ENCODE assay signal across 24 cellular contexts in genomic region chr7:50957427-50957826, GRCh38.
DNase-seq lines count a peak whose midpoint lies in the region; ATAC-seq and TF ChIP-seq lines count a peak whose summit lies in the region.
"Had no signal": no experiment of that assay in that cellular context is flagged by ENCODE, and none has a peak within 500 bp of the region (broad histone marks: within the 10 kb centered on the region; RNA-seq: fewer than 3 reads in every experiment).

No MANE protein-coding gene starts in this region.

- H3K27ac Mint-ChIP-seq in type B pancreatic cell: peak overlapping the region; percentile 31
- H3K27ac Mint-ChIP-seq: activated naive CD8-positive, alpha-beta T cell treated with anti-CD3 and anti-CD28 coated beads for 36 hours; natural killer cell treated with Interleukin-12 subunit alpha and Interleukin-12 subunit beta and Interleukin-15 and Interleukin-18, amount 100 ng/mL, for 72 hours; T-helper 1 cell treated with Interleukin-12 subunit alpha and Interleukin-12 subunit beta and Interleukin-4 antibody, amounts not matched to agents 30 μg/mL and 1 μg/mL, for 36 hours had no signal

- TF ChIP-seq EP300 in esophagus muscularis mucosa (IDR thresholded peaks at IDR 0.05): no peak

- peak overlapping the region; percentile 42 for H3K27ac ChIP-seq in left ventricle myocardium inferior (replicated peaks)
- no peak overlapping the region for H3K27ac ChIP-seq in esophagus muscularis mucosa (replicated peaks in 1 of 4)
- no peak overlapping the region for H3K27ac ChIP-seq in vagina
- H3K27ac ChIP-seq: ascending aorta, lower lobe of right lung, skin epidermis, stomach, tibial nerve had no signal

- WGBS in esophagus muscularis mucosa: 52% methylated on average over 6 of the region's 6 CpGs

- intact Hi-C loops in left ventricle myocardium inferior (cut with micrococcal nuclease) (loop anchor here (10.0 kb wide), 1 partner anchor 163 kb away; no protein-coding TSS in a partner anchor), cardiac septum (cut with DNase I) (loop anchor here (10.0 kb wide), 1 partner anchor 107 kb away; no protein-coding TSS in a partner anchor), esophagus muscularis mucosa (cut with DNase I) (no loop called here), vagina (cut with DNase I) (no loop called here)

- H3K4me3 Mint-ChIP-seq in type B pancreatic cell: no peak overlapping the region
- H3K4me3 Mint-ChIP-seq: activated naive CD8-positive, alpha-beta T cell treated with anti-CD3 and anti-CD28 coated beads for 36 hours; natural killer cell treated with Interleukin-12 subunit alpha and Interleukin-12 subunit beta and Interleukin-15 and Interleukin-18, amount 100 ng/mL, for 72 hours; T-helper 1 cell treated with Interleukin-12 subunit alpha and Interleukin-12 subunit beta and Interleukin-4 antibody, amounts not matched to agents 30 μg/mL and 1 μg/mL, for 36 hours had no signal

- no peaks in the 10 kb centered on the region for H3K36me3 ChIP-seq in left ventricle myocardium inferior
- no peaks in the 10 kb centered on the region for H3K36me3 ChIP-seq in esophagus muscularis mucosa
- no peaks in the 10 kb centered on the region for H3K36me3 ChIP-seq in vagina
- H3K36me3 ChIP-seq: ascending aorta, BE2C, lower lobe of right lung, stomach, tibial nerve had no signal

- DNase-seq in left ventricle myocardium inferior: no peak
- no peak for DNase-seq in cardiac septum (ENCODE audit: low spot score)
- peak; percentile 12 to 67 for DNase-seq in NCI-H2081 (lab: John Stamatoyannopoulos, UW)
- peak; percentile 70 for DNase-seq in esophagus muscularis mucosa (ENCODE audit: extremely low spot score)
- DNase-seq in type B pancreatic cell (ENCODE audit: extremely low spot score, unreplicated experiment): no peak
- no peak for DNase-seq in NAMALWA (ENCODE audit: low spot score)
- DNase-seq in vagina (ENCODE audit: extremely low spot score in 2 of 2): no peak
- DNase-seq: ACHN; activated effector memory CD4-positive, alpha-beta T cell treated with Interleukin-2 at 50 U/mL for 16 hours; activated naive CD8-positive, alpha-beta T cell treated with anti-CD3 and anti-CD28 coated beads for 36 hours; activated T-cell treated with anti-CD3 and anti-CD28 coated beads for 4 hours; BE2C; caudate nucleus; islet precursor cell; Karpas-422; lower lobe of right lung; NCI-H1694 treated with DMSO at 0.1 percent for 48 hours; stomach had no signal

- H3K4me1 ChIP-seq in left ventricle myocardium inferior: peaks cover 42% of the 10 kb centered on the region
- H3K4me1 ChIP-seq in esophagus muscularis mucosa: peaks cover 3 to 23% (median 8%) of the 10 kb centered on the region in 4 donors
- H3K4me1 ChIP-seq in vagina: peaks cover 2% of the 10 kb centered on the region
- H3K4me1 ChIP-seq: BE2C had no signal

- no peaks in the 10 kb centered on the region for H3K9me3 Mint-ChIP-seq in type B pancreatic cell
- H3K9me3 Mint-ChIP-seq: activated naive CD8-positive, alpha-beta T cell treated with anti-CD3 and anti-CD28 coated beads for 36 hours; natural killer cell treated with Interleukin-12 subunit alpha and Interleukin-12 subunit beta and Interleukin-15 and Interleukin-18, amount 100 ng/mL, for 72 hours; T-helper 1 cell treated with Interleukin-12 subunit alpha and Interleukin-12 subunit beta and Interleukin-4 antibody, amounts not matched to agents 30 μg/mL and 1 μg/mL, for 36 hours had no signal

- H3K4me3 ChIP-seq in left ventricle myocardium inferior (no peak overlapping the region), esophagus muscularis mucosa (no peak overlapping the region), vagina (no peak overlapping the region)
- H3K4me3 ChIP-seq: ascending aorta, lower lobe of right lung, skin epidermis, stomach, tibial nerve had no signal

- no peak for TF ChIP-seq POLR2A in esophagus muscularis mucosa (IDR thresholded peaks at IDR 0.05; ENCODE audit: low read depth)
- TF ChIP-seq POLR2A in vagina (IDR thresholded peaks at IDR 0.05): no peak

- H3K27me3 Mint-ChIP-seq in type B pancreatic cell: no peaks in the 10 kb centered on the region
- H3K27me3 Mint-ChIP-seq: natural killer cell treated with Interleukin-12 subunit alpha and Interleukin-12 subunit beta and Interleukin-15 and Interleukin-18, amount 100 ng/mL, for 72 hours had no signal

- no peaks in the 10 kb centered on the region for H3K36me3 Mint-ChIP-seq in type B pancreatic cell
- H3K36me3 Mint-ChIP-seq: activated naive CD8-positive, alpha-beta T cell treated with anti-CD3 and anti-CD28 coated beads for 36 hours; natural killer cell treated with Interleukin-12 subunit alpha and Interleukin-12 subunit beta and Interleukin-15 and Interleukin-18, amount 100 ng/mL, for 72 hours had no signal

- TF ChIP-seq CTCF in left ventricle myocardium inferior (IDR thresholded peaks at IDR 0.05; ENCODE audit: borderline replicate concordance) (no peak), esophagus muscularis mucosa (IDR thresholded peaks at IDR 0.05) (no peak), type B pancreatic cell (conservative IDR thresholded peaks at IDR 0.05) (no peak), vagina (IDR thresholded peaks at IDR 0.05) (no peak)

- H3K4me1 Mint-ChIP-seq in type B pancreatic cell (ENCODE audit: unreplicated experiment): peaks cover 11% of the 10 kb centered on the region
- H3K4me1 Mint-ChIP-seq: activated naive CD8-positive, alpha-beta T cell treated with anti-CD3 and anti-CD28 coated beads for 36 hours had no signal

- no peak for ATAC-seq in GM19463 (IDR thresholded peaks at IDR 0.05; ENCODE audit: unreplicated experiment)
- ATAC-seq: lower lobe of right lung; natural killer cell treated with Interleukin-12 subunit alpha and Interleukin-12 subunit beta and Interleukin-15 and Interleukin-18, amount 100 ng/mL, for 72 hours had no signal

- no peaks in the 10 kb centered on the region for H3K9me3 ChIP-seq in left ventricle myocardium inferior (replicated peaks)
- H3K9me3 ChIP-seq in esophagus muscularis mucosa: no peaks in the 10 kb centered on the region
- H3K9me3 ChIP-seq in vagina: no peaks in the 10 kb centered on the region
- H3K9me3 ChIP-seq: ascending aorta, BE2C, lower lobe of right lung, stomach, tibial nerve had no signal

- no peaks in the 10 kb centered on the region for H3K27me3 ChIP-seq in left ventricle myocardium inferior (ENCODE audit: low read depth)
- H3K27me3 ChIP-seq in esophagus muscularis mucosa: no peaks in the 10 kb centered on the region
- no peaks in the 10 kb centered on the region for H3K27me3 ChIP-seq in vagina
- H3K27me3 ChIP-seq: ascending aorta, stomach, tibial nerve had no signal

Comparison
In these comparisons a context has a peak if more than half of its experiments do, and no peak if none do; other contexts are left out.
1. DNase-seq: peak in NCI-H2081 (2 of 2) and esophagus muscularis mucosa (single experiment); none in left ventricle myocardium inferior (single experiment), cardiac septum (single experiment), type B pancreatic cell (single experiment), NAMALWA (single experiment) and vagina (0 of 2).
2. intact Hi-C loops: an anchor here in left ventricle myocardium inferior (10.0 kb wide) and cardiac septum (10.0 kb wide); none called in esophagus muscularis mucosa and vagina.